10 cellular contexts compared by ENCODE assay signal in genomic region chr10:75972494-75973276, GRCh38.
A peak's percentile ranks its signal among the peaks of the same experiment; 100 is the strongest.
DNase-seq lines count a peak whose midpoint lies in the region; ATAC-seq, FAIRE-seq and TF ChIP-seq lines count a peak whose summit lies in the region.
"Had no signal": no experiment of that assay in that cellular context is flagged by ENCODE, and none has a peak within 500 bp of the region (broad histone marks: within the 10 kb centered on the region; RNA-seq: fewer than 3 reads in every experiment).

No MANE protein-coding gene starts in this region.

- H3T11ph ChIP-seq in H9 (ENCODE audit: low read length): no peak overlapping the region

- H3K18ac ChIP-seq in H9 (ENCODE audit: insufficient read length, low read depth, low read length): no peak overlapping the region

- H3K14ac ChIP-seq in H9 (ENCODE audit: insufficient read depth, low read length): no peak overlapping the region

- no peaks in the 10 kb centered on the region for H3K36me3 ChIP-seq in A673 (ENCODE audit: insufficient read depth, low read length, poor library complexity, severe bottlenecking)

- H2AFZ ChIP-seq in H9 (ENCODE audit: low read length): no peak overlapping the region

- POLR2A ChIA-PET in AG04450 (lab: Yijun Ruan, JAX): no interaction called here
- POLR2A ChIA-PET in A673 (lab: Charles Lee; ENCODE audit: low non-redundant PET): no interaction called here

- H3K4me1 Mint-ChIP-seq in H9: peaks cover 4 to 12% of the 10 kb centered on the region in 2 experiments
- H3K4me1 Mint-ChIP-seq: B cell had no signal

- TF ChIP-seq CTCF in AG04450 (IDR thresholded peaks at IDR 0.05; ENCODE audit: low read depth, low read length): no peak
- TF ChIP-seq CTCF in H9 (conservative IDR thresholded peaks at IDR 0.05): no peak
- no peak for TF ChIP-seq CTCF in A673 (conservative IDR thresholded peaks at IDR 0.05; ENCODE audit: low read depth, low read length)

- no peaks in the 10 kb centered on the region for H3K79me1 ChIP-seq in H9 (ENCODE audit: insufficient read depth, low read depth, low read length, poor library complexity, severe bottlenecking)

- H3K36me3 Mint-ChIP-seq in H9 (ENCODE audit: insufficient read depth in 1 of 3, low read depth in 3 of 3): no peaks in the 10 kb centered on the region; a peak in 1 of 7 replicates

- no CpG with 5 or more reads among the region's 6 CpGs for WGBS in H9 (ENCODE audit: extremely low coverage, insufficient read length, low lambda C conversion rate)

- H3K27me3 ChIP-seq in AG04450 (ENCODE audit: control insufficient read depth, insufficient read depth, low read length) (peaks cover 5% of the 10 kb centered on the region), H9 (ENCODE audit: insufficient read depth, low read length) (no peaks in the 10 kb centered on the region; the same call in 1 of the 2 replicates), A673 (replicated peaks; ENCODE audit: insufficient read depth, low read depth, low read length, poor library complexity) (peaks cover 4% of the 10 kb centered on the region)

- peak; percentile 18 for DNase-seq in AG04450 (ENCODE audit: low read depth, low spot score)
- peak; percentile 18 for DNase-seq in NCI-H1105 (lab: John Stamatoyannopoulos, UW)
- peak; percentile 66 for DNase-seq in astrocyte of the hippocampus (ENCODE audit: low read depth, low spot score)
- DNase-seq in left kidney (ENCODE audit: low read depth, low spot score): peak; percentile 53
- no peak for DNase-seq in H9
- DNase-seq in A673 (ENCODE audit: low spot score): no peak
- DNase-seq in urothelium cell line (ENCODE audit: low spot score): no peak

- no peak for ATAC-seq in GM18907 (IDR thresholded peaks at IDR 0.05; ENCODE audit: unreplicated experiment)

- H3K4me3 ChIP-seq in AG04450 (ENCODE audit: low read depth, low read length) (no peak overlapping the region), A673 (ENCODE audit: low read depth, low read length, poor library complexity, severe bottlenecking) (no peak overlapping the region)
- H3K4me3 ChIP-seq: mucosa of descending colon had no signal

- H2BK120ac ChIP-seq in H9 (ENCODE audit: low read depth, low read length, poor library complexity, severe bottlenecking): no peak overlapping the region

- peak overlapping the region; percentile 11 for H3K27ac ChIP-seq in AG04450 (ENCODE audit: low read depth, low read length)
- H3K27ac ChIP-seq in H9 (ENCODE audit: insufficient read length, low read depth, low read length): no peak overlapping the region
- H3K27ac ChIP-seq in A673 (ENCODE audit: low read depth, low read length, poor library complexity, severe bottlenecking): no peak overlapping the region

- H3K79me2 ChIP-seq in H9 (ENCODE audit: insufficient read depth, low read length): no peaks in the 10 kb centered on the region

- no peak overlapping the region for H3K4ac ChIP-seq in H9 (ENCODE audit: low read depth, low read length)

- H3K9ac ChIP-seq in H9 (ENCODE audit: extremely low read depth, insufficient read length, low read length): no peak overlapping the region

- no peak overlapping the region for H4K8ac ChIP-seq in H9 (replicated peaks; ENCODE audit: insufficient read length, low read depth, low read length)

- no peak for FAIRE-seq in urothelium cell line (lab: Jason Lieb, UNC)

- CTCF ChIA-PET in AG04450 (lab: Charles Lee): no interaction called here
- CTCF ChIA-PET in A673 (lab: Charles Lee): no interaction called here

- no peak overlapping the region for H2BK20ac ChIP-seq in H9 (ENCODE audit: low read depth, low read length, poor library complexity, severe bottlenecking)

- no peak overlapping the region for H3K4me2 ChIP-seq in H9 (ENCODE audit: insufficient read depth, insufficient read length, low read length)

- no TSS peak for BruUV-seq in A673 (replicated peaks; lab: Mats Ljungman, UMichigan)

- no peak overlapping the region for H2BK12ac ChIP-seq in H9 (ENCODE audit: insufficient read length, low read depth, low read length)

- H4K91ac ChIP-seq in H9 (ENCODE audit: insufficient read length, low read depth, low read length): no peak overlapping the region

- no peaks in the 10 kb centered on the region for H3K9me3 ChIP-seq in AG04450 (ENCODE audit: control insufficient read depth, insufficient read depth, low read length)
- no peaks in the 10 kb centered on the region for H3K9me3 ChIP-seq in H9 (ENCODE audit: control insufficient read depth, low read depth, low read length)
- no peaks in the 10 kb centered on the region for H3K9me3 ChIP-seq in A673 (ENCODE audit: low read depth, low read length, poor library complexity, severe bottlenecking)
- H3K9me3 ChIP-seq: mucosa of descending colon had no signal

- H3K27me3 Mint-ChIP-seq in H9 (ENCODE audit: low read depth): no peaks in the 10 kb centered on the region; the same call in none of the 2 replicates
- H3K27me3 Mint-ChIP-seq: B cell had no signal

- no peak overlapping the region for H3K23ac ChIP-seq in H9 (ENCODE audit: insufficient read length, low read depth, low read length)

- H3K56ac ChIP-seq in H9 (ENCODE audit: insufficient read length, low read depth, low read length): no peak overlapping the region

- no peaks in the 10 kb centered on the region for H4K20me1 ChIP-seq in H9 (ENCODE audit: control insufficient read depth, insufficient read depth, insufficient read length)

- H2BK15ac ChIP-seq in H9 (ENCODE audit: low read depth, low read length): no peak overlapping the region

- H3K4me3 Mint-ChIP-seq in H9: no peak overlapping the region
- H3K4me3 Mint-ChIP-seq: B cell had no signal

- H3K23me2 ChIP-seq in H9 (ENCODE audit: insufficient read length, low read depth, low read length, poor library complexity, severe bottlenecking): no peaks in the 10 kb centered on the region

- no peak overlapping the region for H2BK5ac ChIP-seq in H9 (ENCODE audit: insufficient read length, low read length)

- no peak overlapping the region for H2AK5ac ChIP-seq in H9 (ENCODE audit: insufficient read length, low read length)

- 0 out of 7 replicates have a peak overlapping the region, but pooled peaks of 1 of the 3 experiments have one; percentile 14 for H3K27ac Mint-ChIP-seq in H9
- H3K27ac Mint-ChIP-seq: B cell had no signal

- no peaks in the 10 kb centered on the region for H3K4me1 ChIP-seq in H9 (ENCODE audit: insufficient read depth, low read length)
- H3K4me1 ChIP-seq in A673 (ENCODE audit: insufficient read depth, low read length, poor library complexity, severe bottlenecking): no peaks in the 10 kb centered on the region

- intact Hi-C loops in A673 (cut with micrococcal nuclease; ENCODE audit: unreplicated experiment): no loop called here

- no peaks in the 10 kb centered on the region for H3K9me3 Mint-ChIP-seq in H9

- H4K5ac ChIP-seq in H9 (ENCODE audit: insufficient read length, low read depth, low read length): no peak overlapping the region

Comparison
In these comparisons a context has a peak if more than half of its experiments do, and no peak if none do; other contexts are left out.
1. DNase-seq: peak in AG04450 (single experiment), NCI-H1105 (single experiment), astrocyte of the hippocampus (single experiment) and left kidney (single experiment); none in H9 (single experiment), A673 (single experiment) and urothelium cell line (single experiment).